ENCODE assay signal across 8 cellular contexts in genomic region chr4:3880595-3881120, GRCh38.
DNase-seq lines count a peak whose midpoint lies in the region; ATAC-seq, FAIRE-seq and TF ChIP-seq lines count a peak whose summit lies in the region.

No MANE protein-coding gene starts in this region.

- H3K27ac ChIP-seq in right atrium auricular region (no peak overlapping the region), WERI-Rb-1 (no peak overlapping the region), kidney (ENCODE audit: low read depth in 2 of 2, low read length in 2 of 2) (no peak overlapping the region)

- TF ChIP-seq CTCF in right atrium auricular region (IDR thresholded peaks at IDR 0.05) (peak in 1 of 2 donors; percentile 75), WERI-Rb-1 (IDR thresholded peaks at IDR 0.05; ENCODE audit: low read depth, low read length) (peak; percentile 77), MCF 10A (IDR thresholded peaks at IDR 0.05; ENCODE audit: unreplicated experiment) (peak; percentile 69), kidney (IDR thresholded peaks at IDR 0.05; ENCODE audit: borderline replicate concordance, extremely low read depth, insufficient read depth) (peak; percentile 76)

- H3K36me3 Mint-ChIP-seq in MCF 10A (ENCODE audit: insufficient read depth, unreplicated experiment), result no peaks in the 10 kb centered on the region

- peaks cover 0 to 16% of the 10 kb centered on the region in 2 donors for H3K9me3 ChIP-seq in right atrium auricular region
- H3K9me3 ChIP-seq in WERI-Rb-1 (ENCODE audit: severe bottlenecking), result peaks cover 3% of the 10 kb centered on the region
- peaks cover 4 to 5% of the 10 kb centered on the region in 2 donors for H3K9me3 ChIP-seq in kidney (ENCODE audit: control insufficient read depth in 1 of 2, low read length in 2 of 2)

- POLR2A ChIA-PET in MCF 10A (lab: Yijun Ruan, JAX), result interaction anchor here (0.7 kb wide), 1 partner anchor 906 kb away, joined by 3 read pairs; no protein-coding TSS in a partner anchor

- DNase-seq in Right ventricle myocardium inferior (ENCODE audit: missing footprints), result peak; percentile 80
- no peak for DNase-seq in right atrium auricular region (ENCODE audit: low spot score)
- DNase-seq in NCI-H1105 treated with DMSO at 0.1 percent for 48 hours (lab: John Stamatoyannopoulos, UW), result peak; percentile 34
- DNase-seq in WERI-Rb-1, result peak; percentile 87
- peak; percentile 71 for DNase-seq in MCF 10A (ENCODE audit: unreplicated experiment)
- DNase-seq in kidney, result peak; percentile 91
- peak; percentile 53 for DNase-seq in stimulated activated CD4-positive, alpha-beta T cell treated with anti-CD3 and anti-CD28 coated beads, Interleukin-2, amount 100 ng/mL, for 4 hours (ENCODE audit: low read depth)

- H3K27ac Mint-ChIP-seq in MCF 10A (ENCODE audit: low read depth, unreplicated experiment), result no peak overlapping the region

- intact Hi-C loops in Right ventricle myocardium inferior (cut with DNase I) (no loop called here), MCF 10A (cut with micrococcal nuclease) (loop anchor here (2.0 to 5.0 kb wide), 3 partner anchors 400 to 688 kb away; no protein-coding TSS in a partner anchor), kidney (cut with DNase I) (no loop called here)

- H3K4me1 Mint-ChIP-seq in MCF 10A (ENCODE audit: insufficient read depth, unreplicated experiment), result no peaks in the 10 kb centered on the region

- H3K4me3 Mint-ChIP-seq in MCF 10A (ENCODE audit: unreplicated experiment), result no peak overlapping the region

- H3K27me3 ChIP-seq in right atrium auricular region (peaks cover 7 to 10% of the 10 kb centered on the region in 2 donors), WERI-Rb-1 (ENCODE audit: insufficient read depth, low read depth, severe bottlenecking) (no peaks in the 10 kb centered on the region)

- H3K36me3 ChIP-seq in right atrium auricular region (no peaks in the 10 kb centered on the region), WERI-Rb-1 (no peaks in the 10 kb centered on the region), kidney (ENCODE audit: control insufficient read depth in 1 of 2, insufficient read depth in 2 of 2, low read length in 2 of 2) (no peaks in the 10 kb centered on the region)

- H3K4me3 ChIP-seq in right atrium auricular region, result peak overlapping the region in 1 of 2 donors; percentile 3
- H3K4me3 ChIP-seq in WERI-Rb-1 (ENCODE audit: low read depth, low read length), result no peak overlapping the region
- no peak overlapping the region for H3K4me3 ChIP-seq in kidney (ENCODE audit: low read length in 2 of 2)

- H3K27me3 Mint-ChIP-seq in MCF 10A (ENCODE audit: insufficient read depth, unreplicated experiment), result peaks cover 85% of the 10 kb centered on the region

- no TSS peak for BruUV-seq in MCF 10A (replicated peaks; lab: Mats Ljungman, UMichigan)

- no peaks in the 10 kb centered on the region for H3K9me3 Mint-ChIP-seq in MCF 10A (ENCODE audit: unreplicated experiment)

- no peak for FAIRE-seq in kidney (lab: Jason Lieb, UNC)

- no peak overlapping the region for H3K9ac ChIP-seq in kidney (ENCODE audit: low read length in 2 of 2)

- ATAC-seq in Right ventricle myocardium inferior (peak; percentile 75), GM19328 (IDR thresholded peaks at IDR 0.05; ENCODE audit: unreplicated experiment) (no peak)

- H3K4me1 ChIP-seq in right atrium auricular region (peaks cover 0 to 13% of the 10 kb centered on the region in 2 donors), kidney (ENCODE audit: control insufficient read depth in 1 of 2, insufficient read depth in 1 of 2, low read depth in 1 of 2, low read length in 2 of 2) (peaks cover 4 to 9% of the 10 kb centered on the region in 2 donors)

- CTCF ChIA-PET in MCF 10A (lab: Yijun Ruan, JAX), result interaction anchor here (0.6 to 2.4 kb wide), 23 partner anchors 15 to 1480 kb away, joined by 3 to 12 read pairs (median 3); no protein-coding TSS in a partner anchor
